ENCODE assay signal across 8 cellular contexts in the genomic region with DNA sequence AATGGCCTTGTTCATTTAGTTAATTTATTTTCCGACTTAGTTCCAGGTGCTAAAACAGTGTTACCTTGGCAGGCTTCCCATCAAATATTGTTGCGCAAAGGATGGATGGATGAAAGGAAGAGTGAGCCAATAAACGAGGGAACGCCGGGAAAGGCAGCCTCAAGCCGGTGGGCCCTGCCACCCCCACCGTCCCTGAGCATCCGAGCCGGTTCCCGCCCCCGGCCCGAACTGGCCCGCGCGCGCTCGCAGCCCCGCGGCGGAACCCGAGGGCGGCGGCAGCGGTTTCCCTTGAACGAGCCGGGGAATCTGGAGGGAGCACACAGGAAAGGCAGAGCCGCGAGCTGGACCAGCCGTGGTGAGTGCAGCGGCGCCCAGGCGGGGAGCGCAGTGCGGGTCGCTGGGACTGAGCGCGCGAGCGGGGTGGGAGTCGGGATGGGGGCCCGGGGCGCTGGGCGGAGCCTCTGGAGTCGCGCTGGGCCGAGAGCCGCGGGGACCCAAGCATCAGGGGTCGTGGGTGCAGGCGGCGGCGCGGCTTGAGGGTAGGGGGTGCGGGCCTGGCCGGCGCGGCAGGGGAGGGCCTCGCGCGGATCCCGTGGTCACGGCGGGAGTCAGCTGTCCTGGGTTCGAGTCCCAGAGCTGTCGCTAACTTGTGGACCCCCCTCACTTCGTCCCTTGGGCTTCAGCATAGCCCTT. TPM values are rescaled to one million over a fixed set of nuclear protein-coding genes. Genes with fewer than 3 reads are reported as not detected.
A peak's percentile ranks its signal among the peaks of the same experiment; 100 is the strongest.
DNase-seq lines count a peak whose midpoint lies in the region; ATAC-seq, FAIRE-seq and TF ChIP-seq lines count a peak whose summit lies in the region.

A gene with protein sequence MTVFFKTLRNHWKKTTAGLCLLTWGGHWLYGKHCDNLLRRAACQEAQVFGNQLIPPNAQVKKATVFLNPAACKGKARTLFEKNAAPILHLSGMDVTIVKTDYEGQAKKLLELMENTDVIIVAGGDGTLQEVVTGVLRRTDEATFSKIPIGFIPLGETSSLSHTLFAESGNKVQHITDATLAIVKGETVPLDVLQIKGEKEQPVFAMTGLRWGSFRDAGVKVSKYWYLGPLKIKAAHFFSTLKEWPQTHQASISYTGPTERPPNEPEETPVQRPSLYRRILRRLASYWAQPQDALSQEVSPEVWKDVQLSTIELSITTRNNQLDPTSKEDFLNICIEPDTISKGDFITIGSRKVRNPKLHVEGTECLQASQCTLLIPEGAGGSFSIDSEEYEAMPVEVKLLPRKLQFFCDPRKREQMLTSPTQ (plus strand): TSS at position 331 of the 693 bp plus-strand sequence. CDS start 4,057 bp downstream, outside the sequence.

- H3K79me2 ChIP-seq in astrocyte (ENCODE audit: insufficient read depth, low read length) (peaks cover 21% of the 10 kb centered on the region), hepatocyte (no peaks in the 10 kb centered on the region)

- peak within 1 kb of the TSS; percentile 65 for H3K27ac ChIP-seq in astrocyte (ENCODE audit: low read depth, low read length)
- peak within 1 kb of the TSS; percentile 82 for H3K27ac ChIP-seq in hepatocyte

- H3K4me3 ChIP-seq in astrocyte (ENCODE audit: insufficient read depth, low read depth, low read length): peak within 1 kb of the TSS; percentile 86
- H3K4me3 ChIP-seq in hepatocyte: peak within 1 kb of the TSS; percentile 98
- peak within 1 kb of the TSS; percentile 73 for H3K4me3 ChIP-seq in retinal pigment epithelial cell (ENCODE audit: low read length)

- peak; percentile 95 for TF ChIP-seq POLR2A in GM18505 (IDR thresholded peaks at IDR 0.05; ENCODE audit: borderline replicate concordance, extremely low read depth, insufficient read depth, insufficient read length)

- H3K4me2 ChIP-seq in astrocyte (ENCODE audit: low read length) (peak within 1 kb of the TSS; percentile 96), hepatocyte (peak within 1 kb of the TSS; percentile 85)

- no peaks in the 10 kb centered on the region for H3K9me3 Mint-ChIP-seq in astrocyte (ENCODE audit: unreplicated experiment)

- DNase-seq in NCI-H1694 treated with DMSO at 0.1 percent for 48 hours (lab: John Stamatoyannopoulos, UW) (peak; percentile 70), T-helper 9 cell (peak; percentile 62), astrocyte (ENCODE audit: low read depth) (peak; percentile 68), hepatocyte (ENCODE audit: low spot score) (peak; percentile 85), retinal pigment epithelial cell (ENCODE audit: low read depth) (peak; percentile 29), cortex of kidney (lab: John Stamatoyannopoulos, UW) (no peak)

- H3K27me3 Mint-ChIP-seq in astrocyte (ENCODE audit: low read depth, unreplicated experiment): no peaks in the 10 kb centered on the region

- WGBS in hepatocyte (ENCODE audit: low lambda C conversion rate, missing lambda C conversion rate): under 1% methylated on average over 61 of the region's 66 CpGs

- FAIRE-seq in astrocyte (lab: Jason Lieb, UNC): no peak

- H3K4me3 Mint-ChIP-seq in astrocyte (ENCODE audit: unreplicated experiment): peak within 1 kb of the TSS; percentile 96

- H2AFZ ChIP-seq in astrocyte (ENCODE audit: low read depth, low read length) (peak within 1 kb of the TSS; percentile 99), hepatocyte (peak within 1 kb of the TSS; percentile 100)

- H3K9me3 ChIP-seq in astrocyte (ENCODE audit: insufficient read depth, low read depth, low read length) (no peaks in the 10 kb centered on the region), hepatocyte (ENCODE audit: low read depth) (no peaks in the 10 kb centered on the region)

- no peak for TF ChIP-seq CTCF in astrocyte (IDR thresholded peaks at IDR 0.05; ENCODE audit: insufficient read depth, low read depth, low read length)
- TF ChIP-seq CTCF in hepatocyte (IDR thresholded peaks at IDR 0.05; ENCODE audit: poor library complexity): no peak
- no peak for TF ChIP-seq CTCF in retinal pigment epithelial cell (conservative IDR thresholded peaks at IDR 0.05; ENCODE audit: low read depth, low read length)

- no peaks in the 10 kb centered on the region for H3K36me3 Mint-ChIP-seq in astrocyte (ENCODE audit: low read depth, unreplicated experiment)

- H3K36me3 ChIP-seq in astrocyte (ENCODE audit: insufficient read depth, low read length): no peaks in the 10 kb centered on the region
- H3K36me3 ChIP-seq in hepatocyte (replicated peaks; ENCODE audit: insufficient read depth, low read depth): no peaks in the 10 kb centered on the region

- H3K27me3 ChIP-seq in astrocyte (ENCODE audit: insufficient read depth, low read length) (no peaks in the 10 kb centered on the region), hepatocyte (no peaks in the 10 kb centered on the region)

- peak within 1 kb of the TSS; percentile 92 for H3K9ac ChIP-seq in astrocyte (ENCODE audit: low read length)

- H3K4me1 Mint-ChIP-seq in astrocyte (ENCODE audit: low read depth, unreplicated experiment): peaks cover 12% of the 10 kb centered on the region

- H3K27ac Mint-ChIP-seq in astrocyte (ENCODE audit: unreplicated experiment): peak within 1 kb of the TSS; percentile 81

- no peaks in the 10 kb centered on the region for H3K9me2 ChIP-seq in hepatocyte (replicated peaks; ENCODE audit: insufficient read depth)

- ATAC-seq in GM18505 (IDR thresholded peaks at IDR 0.05; ENCODE audit: unreplicated experiment) (peak; percentile 93), HG02870 (IDR thresholded peaks at IDR 0.05; ENCODE audit: unreplicated experiment) (peak; percentile 86)

- H4K20me1 ChIP-seq in astrocyte (ENCODE audit: insufficient read depth, low read length) (peaks cover 4% of the 10 kb centered on the region), hepatocyte (ENCODE audit: insufficient read depth, poor library complexity, severe bottlenecking) (no peaks in the 10 kb centered on the region)

- H3K4me1 ChIP-seq in astrocyte (ENCODE audit: insufficient read depth, low read length) (peaks cover 7% of the 10 kb centered on the region), hepatocyte (ENCODE audit: insufficient read depth) (peaks cover 3% of the 10 kb centered on the region)

RNA-seq across cellular contexts. Expression of the gene that starts here (rescaled TPM):
- total RNA-seq in astrocyte (28.6 and 29.9 TPM in 2 replicates), hepatocyte (21.2 and 27.1 TPM in 2 replicates)
- 15.8 and 16.7 TPM in 2 replicates for polyA plus RNA-seq in hepatocyte
